In the genomic region with DNA sequence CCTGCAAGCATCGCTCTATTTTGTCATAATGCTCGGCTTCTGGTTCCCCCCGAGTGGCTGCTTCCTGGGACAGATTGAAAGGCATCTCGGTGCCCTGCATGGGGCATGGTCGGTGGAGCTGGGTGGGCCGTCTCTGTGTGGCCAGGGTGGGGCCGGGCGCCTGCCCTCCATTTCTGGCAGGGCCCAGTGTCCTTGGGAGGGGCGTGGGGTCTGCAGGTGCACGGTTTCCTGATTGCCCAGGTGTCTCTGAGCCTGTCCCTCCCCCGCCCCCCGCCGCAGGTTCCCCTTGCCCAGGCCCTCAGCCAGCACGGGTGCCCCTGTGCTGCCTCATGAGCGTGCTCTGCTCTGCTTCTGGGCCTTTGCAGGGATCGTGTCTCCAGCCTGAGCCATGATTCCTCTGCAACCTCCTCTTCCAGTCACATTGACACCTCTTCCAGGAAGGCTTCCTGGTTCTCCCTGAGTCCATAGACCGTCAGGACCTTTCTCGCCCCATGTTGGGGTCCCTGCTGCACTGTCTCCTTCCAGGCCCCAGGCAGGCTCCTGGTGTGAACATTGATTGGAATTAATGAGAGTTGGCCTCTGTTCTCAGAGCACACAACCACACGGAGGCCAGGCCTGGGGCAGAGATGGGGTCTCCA, we compare ENCODE assay signal across 26 cellular contexts.
"Had no signal": no experiment of that assay in that cellular context is flagged by ENCODE, and none has a peak within 500 bp of the region (broad histone marks: within the 10 kb centered on the region; RNA-seq: fewer than 3 reads in every experiment).

No MANE protein-coding gene starts in this region.

- H3K27ac Mint-ChIP-seq: endodermal cell; memory B cell; stimulated activated naive CD8-positive, alpha-beta T cell treated with anti-CD3 and anti-CD28 coated beads, Interleukin-15, amount 100 ng/mL, for 72 hours had no signal

- H2AFZ ChIP-seq: hepatocyte had no signal

- ATAC-seq: esophagus mucosa; gastroesophageal sphincter; heart left ventricle; left lobe of liver; natural killer cell; right lobe of liver; stimulated activated naive CD8-positive, alpha-beta T cell treated with anti-CD3 and anti-CD28 coated beads, Interleukin-15, amount 100 ng/mL, for 72 hours had no signal

- H3K36me3 Mint-ChIP-seq: memory B cell, natural killer cell had no signal

- DNase-seq: effector CD8-positive, alpha-beta T cell; endodermal cell; foreskin fibroblast; heart left ventricle; kidney; natural killer cell; occipital lobe; ovary; right lobe of liver; small intestine; stimulated activated CD4-positive, alpha-beta T cell treated with anti-CD3 and anti-CD28 coated beads, Interleukin-15, amount 100 ng/mL, for 24 hours; stimulated activated CD4-positive, alpha-beta T cell treated with anti-CD3 and anti-CD28 coated beads, Interleukin-2, amount 100 ng/mL, for 48 hours; stimulated activated naive CD4-positive, alpha-beta T cell; stimulated activated naive CD8-positive, alpha-beta T cell treated with anti-CD3 and anti-CD28 coated beads, Interleukin-15, amount 100 ng/mL, for 72 hours; tibial artery; upper lobe of left lung had no signal

- H3K9me3 ChIP-seq: gastroesophageal sphincter, heart left ventricle, ovary, right lobe of liver, suprapubic skin, tibial artery, upper lobe of left lung had no signal

- H3K27ac ChIP-seq: epithelial cell of prostate, gastroesophageal sphincter, hepatocyte, ovary, right lobe of liver, suprapubic skin, tibial artery, upper lobe of left lung had no signal

- FAIRE-seq: colon, kidney, small intestine, urothelium cell line had no signal

- H3K4me2 ChIP-seq: hepatocyte had no signal

- H3K4me3 Mint-ChIP-seq: endodermal cell; memory B cell; natural killer cell; stimulated activated naive CD8-positive, alpha-beta T cell treated with anti-CD3 and anti-CD28 coated beads, Interleukin-15, amount 100 ng/mL, for 72 hours had no signal

- H3K27me3 Mint-ChIP-seq: memory B cell; stimulated activated naive CD8-positive, alpha-beta T cell treated with anti-CD3 and anti-CD28 coated beads, Interleukin-15, amount 100 ng/mL, for 72 hours had no signal

- H3K36me3 ChIP-seq: ovary had no signal

- H3K4me3 ChIP-seq: gastroesophageal sphincter, heart left ventricle, hepatocyte, lung, ovary, right lobe of liver, suprapubic skin, tibial artery, upper lobe of left lung had no signal

- H3K9me3 Mint-ChIP-seq: endodermal cell; memory B cell; natural killer cell; stimulated activated naive CD8-positive, alpha-beta T cell treated with anti-CD3 and anti-CD28 coated beads, Interleukin-15, amount 100 ng/mL, for 72 hours had no signal

- H3K27me3 ChIP-seq: gastroesophageal sphincter, heart left ventricle, hepatocyte, ovary, right lobe of liver, suprapubic skin, tibial artery, upper lobe of left lung had no signal
